In the genomic region with DNA sequence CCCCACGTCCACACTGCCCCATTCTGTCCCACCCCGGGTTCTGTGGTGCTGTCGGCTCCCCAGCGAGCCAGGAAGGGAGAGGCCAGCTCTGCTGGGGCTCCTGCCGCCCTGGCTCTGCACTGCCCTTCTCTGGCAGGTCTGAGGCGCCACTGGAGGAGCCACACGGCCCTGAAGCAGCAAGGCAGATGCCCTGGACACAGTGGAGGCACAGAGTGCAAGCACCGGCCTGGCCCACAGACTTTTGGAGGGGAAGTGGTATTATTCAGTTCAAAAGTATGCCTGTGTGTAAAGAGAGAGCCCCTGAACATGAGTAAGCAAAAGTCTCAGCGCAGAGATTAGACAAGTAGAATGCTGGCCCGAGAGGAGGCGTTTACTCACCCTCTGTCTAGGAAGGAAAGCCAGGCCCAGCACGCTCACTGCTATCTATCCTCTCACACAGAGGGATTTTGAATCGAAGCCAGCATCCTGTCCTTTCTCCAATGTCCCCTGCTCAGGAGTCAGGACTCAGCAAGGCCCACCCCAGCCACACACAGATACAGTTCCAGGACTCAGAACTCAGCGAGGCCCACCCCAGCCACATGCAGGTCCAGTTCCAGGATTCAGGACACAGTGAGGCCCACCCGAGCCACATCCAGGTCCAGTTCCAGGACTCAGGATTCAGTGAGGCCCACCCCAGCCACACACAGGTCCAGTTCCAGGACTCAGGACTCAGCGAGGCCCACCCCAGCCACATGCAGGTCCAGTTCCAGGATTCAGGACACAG, we compare ENCODE assay signal across 8 cellular contexts.
DNase-seq lines count a peak whose midpoint lies in the region; ATAC-seq, FAIRE-seq and TF ChIP-seq lines count a peak whose summit lies in the region.

No MANE protein-coding gene starts in this region.

- H3K27me3 ChIP-seq in PC-3 (ENCODE audit: low read length), result no peaks in the 10 kb centered on the region
- no peaks in the 10 kb centered on the region for H3K27me3 ChIP-seq in endothelial cell of umbilical vein (ENCODE audit: control insufficient read depth in 2 of 2, insufficient read depth in 2 of 2, low read length in 2 of 2)

- H3K4me1 ChIP-seq in PC-3 (ENCODE audit: insufficient read depth, low read length), result peaks cover 71% of the 10 kb centered on the region
- peaks cover 34% of the 10 kb centered on the region for H3K4me1 ChIP-seq in endothelial cell of umbilical vein (ENCODE audit: control insufficient read depth, extremely low read depth, insufficient read depth, low read length)

- peaks cover 7% of the 10 kb centered on the region for H3F3A ChIP-seq in PC-3 (ENCODE audit: low read length, unreplicated experiment)

- H3K79me2 ChIP-seq in PC-3 (ENCODE audit: low read length) (peaks cover 65% of the 10 kb centered on the region), endothelial cell of umbilical vein (ENCODE audit: control insufficient read depth, insufficient read depth, low read length) (no peaks in the 10 kb centered on the region)

- H3K9me3 ChIP-seq in PC-3 (ENCODE audit: low read length) (no peaks in the 10 kb centered on the region), endothelial cell of umbilical vein (replicated peaks; ENCODE audit: control insufficient read depth, insufficient read depth, low read length) (no peaks in the 10 kb centered on the region)

- H3K4me3 ChIP-seq in PC-3 (ENCODE audit: low read length) (peak overlapping the region; percentile 26; the same call in 1 of the 2 replicates), endothelial cell of umbilical vein (replicated peaks in 1 of 3; ENCODE audit: insufficient read depth in 1 of 3, low read depth in 1 of 3, low read length in 3 of 3) (no peak overlapping the region)

- peaks cover 48% of the 10 kb centered on the region for H3K4me1 Mint-ChIP-seq in nephron

- TF ChIP-seq POLR2A in endothelial cell of umbilical vein (IDR thresholded peaks at IDR 0.05; ENCODE audit: low read depth, low read length), result peak; percentile 63

- peak overlapping the region; percentile 88 for H3K9ac ChIP-seq in PC-3 (ENCODE audit: low read length)
- H3K9ac ChIP-seq in endothelial cell of umbilical vein (replicated peaks; ENCODE audit: extremely low read depth, insufficient read depth, low read length), result peak overlapping the region; percentile 79

- ATAC-seq in PC-3, result peak; percentile 53
- no peak for ATAC-seq in HG03045 (IDR thresholded peaks at IDR 0.05; ENCODE audit: unreplicated experiment)

- dilution Hi-C loops in endothelial cell of umbilical vein (cut with MboI; ENCODE audit: extremely low pct_ligation_motif_present, low sequenced_read_pairs), result no loop called here

- no peaks in the 10 kb centered on the region for H3K27me3 Mint-ChIP-seq in nephron (ENCODE audit: low read depth)

- H3K4me2 ChIP-seq in PC-3 (ENCODE audit: low read length) (peak overlapping the region; percentile 74), endothelial cell of umbilical vein (ENCODE audit: insufficient read depth, low read length) (peak overlapping the region; percentile 44)

- DNase-seq in AG08395 (ENCODE audit: low spot score) (peak; percentile 92), PC-3 (peak; percentile 96), endothelial cell of umbilical vein (ENCODE audit: low read depth, low spot score) (peak; percentile 93), NCI-H1048 (lab: John Stamatoyannopoulos, UW) (no peak), NCI-H2029 treated with DMSO at 0.1 percent for 48 hours (lab: John Stamatoyannopoulos, UW) (no peak), NCI-H187 treated with DMSO at 0.1 percent for 48 hours (lab: John Stamatoyannopoulos, UW) (no peak)

- H3K36me3 ChIP-seq in PC-3 (ENCODE audit: low read depth, low read length) (no peaks in the 10 kb centered on the region), endothelial cell of umbilical vein (ENCODE audit: control insufficient read depth in 2 of 2, extremely low read depth in 1 of 2, insufficient read depth in 2 of 2, low read length in 2 of 2) (no peaks in the 10 kb centered on the region)

- no peak overlapping the region for H3K4me3 Mint-ChIP-seq in nephron

- no peaks in the 10 kb centered on the region for H3K9me3 Mint-ChIP-seq in nephron

- no peaks in the 10 kb centered on the region for H3K9me2 ChIP-seq in PC-3 (replicated peaks; ENCODE audit: low read length)

- CTCF ChIA-PET in PC-3 (lab: Charles Lee) (interaction anchor here (1.0 to 1.8 kb wide), 4 partner anchors 47 to 295 kb away, joined by 3 to 11 read pairs (median 4); no protein-coding TSS in a partner anchor), endothelial cell of umbilical vein (lab: Charles Lee) (interaction anchor here (0.8 to 2.1 kb wide), 10 partner anchors 9 to 345 kb away, joined by 3 to 23 read pairs (median 5); no protein-coding TSS in a partner anchor)

- peak overlapping the region; percentile 75 to 96 (median 93) for H3K27ac Mint-ChIP-seq in nephron

- intact Hi-C loops in PC-3 (cut with micrococcal nuclease) (loop anchor here (1.0 to 5.0 kb wide), 10 partner anchors 23 to 362 kb away; no protein-coding TSS in a partner anchor), endothelial cell of umbilical vein (cut with micrococcal nuclease) (loop anchor here (1.0 to 5.0 kb wide), 8 partner anchors 47 to 362 kb away; partner anchors contain the start of gene EGFR)

- POLR2A ChIA-PET in PC-3 (lab: Charles Lee; ENCODE audit: unreplicated experiment) (interaction anchor here (0.9 to 1.3 kb wide), 2 partner anchors 47 to 115 kb away, joined by 3 to 6 read pairs; partner anchors contain the start of gene EGFR), endothelial cell of umbilical vein (lab: Charles Lee) (interaction anchor here (1.0 to 1.2 kb wide), 2 partner anchors 59 to 68 kb away, joined by 5 to 6 read pairs; no protein-coding TSS in a partner anchor)

- peak overlapping the region; percentile 99 for H3K27ac ChIP-seq in PC-3 (ENCODE audit: low read length)
- H3K27ac ChIP-seq in endothelial cell of umbilical vein (ENCODE audit: insufficient read depth, low read depth, low read length), result peak overlapping the region; percentile 97

- peak; percentile 100 for FAIRE-seq in endothelial cell of umbilical vein (lab: Jason Lieb, UNC)

- H3K9me1 ChIP-seq in endothelial cell of umbilical vein (replicated peaks; ENCODE audit: control insufficient read depth, extremely low read depth, insufficient read depth, low read length), result no peaks in the 10 kb centered on the region

- no TSS peak for BruUV-seq in PC-3 (replicated peaks; lab: Mats Ljungman, UMichigan)
- BruUV-seq in endothelial cell of umbilical vein (replicated peaks; lab: Mats Ljungman, UMichigan), result TSS peak; percentile 64

- no peak overlapping the region for H2AFZ ChIP-seq in PC-3 (ENCODE audit: low read length)
- H2AFZ ChIP-seq in endothelial cell of umbilical vein (ENCODE audit: low read depth, low read length), result peak overlapping the region; percentile 37

- 0 out of 2 replicates have a peak, but pooled peaks have one; percentile 18 for TF ChIP-seq CTCF in PC-3 (conservative IDR thresholded peaks at IDR 0.05; ENCODE audit: low read depth, low read length)
- no peak for TF ChIP-seq CTCF in endothelial cell of umbilical vein (IDR thresholded peaks at IDR 0.05; ENCODE audit: extremely low read depth in 1 of 2, insufficient read depth in 1 of 2, low read depth in 1 of 2, low read length in 2 of 2)
- no peak for TF ChIP-seq CTCF in nephron (IDR thresholded peaks at IDR 0.05; ENCODE audit: unreplicated experiment in 3 of 3)

- no peaks in the 10 kb centered on the region for H3K36me3 Mint-ChIP-seq in nephron (ENCODE audit: low read depth)

- H4K20me1 ChIP-seq in PC-3 (ENCODE audit: low read length) (no peaks in the 10 kb centered on the region), endothelial cell of umbilical vein (replicated peaks; ENCODE audit: control insufficient read depth, extremely low read depth, insufficient read depth, low read length) (no peaks in the 10 kb centered on the region)

TF ChIP-seq in endothelial cell of umbilical vein, 7 proteins besides CTCF, POLR2A, EP300 and RAD21:
- TF ChIP-seq POLR2AphosphoS5 (IDR thresholded peaks at IDR 0.05; ENCODE audit: insufficient read depth, low read depth, low read length) (peak; percentile 78), JUN (IDR thresholded peaks at IDR 0.05; ENCODE audit: borderline replicate concordance, insufficient read depth, insufficient read length, low read depth) (peak; percentile 57), FOS (IDR thresholded peaks at IDR 0.05; ENCODE audit: borderline replicate concordance, insufficient read depth, low read length) (peak; percentile 90), GATA2 (IDR thresholded peaks at IDR 0.05; ENCODE audit: insufficient read depth, insufficient read length, low read depth, low read length) (peak; percentile 88), EZH2 (IDR thresholded peaks at IDR 0.05; ENCODE audit: borderline replicate concordance, low read depth, low read length, severe bottlenecking) (no peak)

Comparison
In these comparisons a context has a peak if more than half of its experiments do, and no peak if none do; other contexts are left out.
1. DNase-seq: peak in AG08395 (single experiment), PC-3 (single experiment) and endothelial cell of umbilical vein (single experiment); none in NCI-H1048 (single experiment), NCI-H2029 treated with DMSO at 0.1 percent for 48 hours (single experiment) and NCI-H187 treated with DMSO at 0.1 percent for 48 hours (single experiment).